In the genomic region with DNA sequence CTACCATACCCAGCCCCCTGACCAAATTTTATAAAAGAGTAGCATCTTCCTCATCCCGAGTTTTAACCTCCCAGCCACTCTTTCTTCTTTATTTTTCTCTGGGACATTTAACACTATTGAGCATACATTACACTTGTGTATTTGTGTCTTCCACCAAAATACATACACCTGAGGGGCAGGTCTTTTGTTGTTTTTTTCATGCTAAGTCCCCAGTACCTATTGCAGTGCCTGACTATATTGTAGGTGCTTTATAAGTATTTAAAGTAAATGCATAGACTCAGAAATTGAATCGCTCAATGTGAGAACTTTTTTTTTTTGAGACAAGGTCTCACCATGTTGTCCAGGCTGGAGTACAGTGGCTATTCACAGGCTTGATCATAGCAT, we compare ENCODE assay signal across 13 cellular contexts. TPM values are rescaled to one million over a fixed set of nuclear protein-coding genes. Genes with fewer than 3 reads are reported as not detected.
DNase-seq lines count a peak whose midpoint lies in the region; ATAC-seq and TF ChIP-seq lines count a peak whose summit lies in the region.
"Had no signal": no experiment of that assay in that cellular context is flagged by ENCODE, and none has a peak within 500 bp of the region (broad histone marks: within the 10 kb centered on the region; RNA-seq: fewer than 3 reads in every experiment).

No MANE protein-coding gene starts in this region.

- H3K9me3 Mint-ChIP-seq in stimulated activated naive CD8-positive, alpha-beta T cell treated with anti-CD3 and anti-CD28 coated beads, Interleukin-15, Interleukin-2, amounts not matched to agents 100 ng/mL and 50 ng/mL, for 24 hours: no peaks in the 10 kb centered on the region
- H3K9me3 Mint-ChIP-seq: endodermal cell, IgD-negative memory B cell, memory B cell, neural progenitor cell had no signal

- H3K27ac ChIP-seq in SK-N-SH (ENCODE audit: low read depth in 2 of 2, low read length in 1 of 2) (peak overlapping the region in 1 of 2 experiments; percentile 51; a peak in 2 of 4 replicates), duodenal mucosa (ENCODE audit: low read depth, low read length) (peak overlapping the region; percentile 32)
- H3K27ac ChIP-seq: neural progenitor cell had no signal

- CTCF ChIA-PET in SK-N-SH (lab: Yijun Ruan, JAX): interaction anchor here (0.6 to 40.5 kb wide), 27 partner anchors 9 to 180 kb away, joined by 3 to 1559 read pairs (median 4); a partner anchor contains a TSS

- H3F3A ChIP-seq in SK-N-SH (replicated peaks; ENCODE audit: insufficient read depth): peaks cover 63% of the 10 kb centered on the region

- no peak overlapping the region for H3K4me3 Mint-ChIP-seq in stimulated activated naive CD8-positive, alpha-beta T cell treated with anti-CD3 and anti-CD28 coated beads, Interleukin-15, Interleukin-2, amounts not matched to agents 100 ng/mL and 50 ng/mL, for 24 hours

- no peak for ATAC-seq in stimulated activated naive CD8-positive, alpha-beta T cell treated with anti-CD3 and anti-CD28 coated beads, Interleukin-15, Interleukin-2, amounts not matched to agents 100 U/mL and 50 U/mL, for 24 hours
- ATAC-seq in HG03432 (IDR thresholded peaks at IDR 0.05; ENCODE audit: unreplicated experiment) (no peak), GM19351 (IDR thresholded peaks at IDR 0.05; ENCODE audit: unreplicated experiment) (no peak)

- H3K27me3 ChIP-seq in SK-N-SH (ENCODE audit: insufficient read depth) (no peaks in the 10 kb centered on the region), duodenal mucosa (ENCODE audit: control insufficient read depth in 1 of 2, insufficient read depth in 2 of 2, low read length in 2 of 2) (no peaks in the 10 kb centered on the region), H7 (ENCODE audit: control insufficient read depth, insufficient read depth, low read length) (no peaks in the 10 kb centered on the region)
- H3K27me3 ChIP-seq: neural progenitor cell had no signal

- 64% methylated on average over 2 of the region's 2 CpGs for WGBS in SK-N-SH (ENCODE audit: low lambda C conversion rate)

- peaks cover 45% of the 10 kb centered on the region for H3K4me1 Mint-ChIP-seq in stimulated activated naive CD8-positive, alpha-beta T cell treated with anti-CD3 and anti-CD28 coated beads, Interleukin-15, Interleukin-2, amounts not matched to agents 100 ng/mL and 50 ng/mL, for 24 hours (ENCODE audit: low read depth)

- H3K27me3 Mint-ChIP-seq in stimulated activated naive CD8-positive, alpha-beta T cell treated with anti-CD3 and anti-CD28 coated beads, Interleukin-15, Interleukin-2, amounts not matched to agents 100 ng/mL and 50 ng/mL, for 24 hours: no peaks in the 10 kb centered on the region

- peaks cover 4% of the 10 kb centered on the region for H3K36me3 Mint-ChIP-seq in stimulated activated naive CD8-positive, alpha-beta T cell treated with anti-CD3 and anti-CD28 coated beads, Interleukin-15, Interleukin-2, amounts not matched to agents 100 ng/mL and 50 ng/mL, for 24 hours (ENCODE audit: low read depth)
- H3K36me3 Mint-ChIP-seq: IgD-negative memory B cell, memory B cell, neural progenitor cell had no signal

- no peaks in the 10 kb centered on the region for H3K9me3 ChIP-seq in SK-N-SH
- no peaks in the 10 kb centered on the region for H3K9me3 ChIP-seq in duodenal mucosa (ENCODE audit: control insufficient read depth in 1 of 2, low read length in 2 of 2)

- H3K4me1 ChIP-seq in SK-N-SH (ENCODE audit: control insufficient read depth in 1 of 2, insufficient read depth in 2 of 2, low read depth in 1 of 2, low read length in 1 of 2): peaks cover 12 to 15% of the 10 kb centered on the region in 2 experiments
- H3K4me1 ChIP-seq in duodenal mucosa (ENCODE audit: control insufficient read depth in 1 of 2, insufficient read depth in 2 of 2, low read length in 2 of 2): peaks cover 14 to 23% of the 10 kb centered on the region in 2 donors

- POLR2A ChIA-PET in SK-N-SH (lab: Yijun Ruan, JAX): no interaction called here

- peak overlapping the region; percentile 61; the same call in 1 of the 2 replicates for H3K4me2 ChIP-seq in SK-N-SH

- no peak overlapping the region for H3K9ac ChIP-seq in SK-N-SH
- H3K9ac ChIP-seq in duodenal mucosa (ENCODE audit: low read depth in 1 of 2, low read length in 2 of 2): no peak overlapping the region
- H3K9ac ChIP-seq: neural progenitor cell had no signal

- H4K20me1 ChIP-seq in SK-N-SH (ENCODE audit: insufficient read depth): peaks cover 33% of the 10 kb centered on the region

- H3K4me3 ChIP-seq in SK-N-SH (ENCODE audit: low read depth in 2 of 2, low read length in 1 of 2) (no peak overlapping the region), duodenal mucosa (ENCODE audit: low read depth in 1 of 2, low read length in 2 of 2) (no peak overlapping the region), H7 (ENCODE audit: insufficient read depth, low read depth, low read length) (no peak overlapping the region)

- H3K36me3 ChIP-seq in SK-N-SH (replicated peaks in 1 of 2; ENCODE audit: control insufficient read depth in 1 of 2, insufficient read depth in 2 of 2, low read length in 1 of 2) (peaks cover 5 to 9% of the 10 kb centered on the region in 2 experiments), duodenal mucosa (ENCODE audit: control insufficient read depth in 1 of 2, insufficient read depth in 2 of 2, low read length in 2 of 2) (no peaks in the 10 kb centered on the region), H7 (replicated peaks; ENCODE audit: control insufficient read depth, insufficient read depth, low read length) (no peaks in the 10 kb centered on the region)
- H3K36me3 ChIP-seq: neural progenitor cell had no signal

- H3K27ac Mint-ChIP-seq in stimulated activated naive CD8-positive, alpha-beta T cell treated with anti-CD3 and anti-CD28 coated beads, Interleukin-15, Interleukin-2, amounts not matched to agents 100 ng/mL and 50 ng/mL, for 24 hours: peak overlapping the region; percentile 93
- H3K27ac Mint-ChIP-seq: memory B cell had no signal

- no peaks in the 10 kb centered on the region for H3K79me2 ChIP-seq in SK-N-SH (ENCODE audit: insufficient read depth)

- no peaks in the 10 kb centered on the region for H3K9me2 ChIP-seq in SK-N-SH

- no peak for TF ChIP-seq CTCF in SK-N-SH (IDR thresholded peaks at IDR 0.05)

- no peak for TF ChIP-seq EP300 in SK-N-SH (IDR thresholded peaks at IDR 0.05; ENCODE audit: borderline replicate concordance in 1 of 2, low read depth in 1 of 2, low read length in 1 of 2)

- DNase-seq in stimulated activated naive CD8-positive, alpha-beta T cell treated with anti-CD3 and anti-CD28 coated beads, Interleukin-15, Interleukin-2, amounts not matched to agents 100 U/mL and 50 U/mL, for 24 hours: no peak
- DNase-seq in SK-N-SH (no peak), NCI-H69 (lab: John Stamatoyannopoulos, UW) (no peak), H7 (no peak)
- DNase-seq: activated CD4-positive, CD25-positive, alpha-beta regulatory T cell treated with anti-CD3 and anti-CD28 coated beads, Interleukin-2, amount 50 U/mL, for 72 hours had no signal

- H2AFZ ChIP-seq in SK-N-SH (ENCODE audit: low read depth): no peak overlapping the region

- TF ChIP-seq RAD21 in SK-N-SH (IDR thresholded peaks at IDR 0.05; ENCODE audit: low read length): no peak

TF ChIP-seq in SK-N-SH, 30 proteins besides CTCF, POLR2A, EP300 and RAD21:
- TF ChIP-seq, protein P1, sequence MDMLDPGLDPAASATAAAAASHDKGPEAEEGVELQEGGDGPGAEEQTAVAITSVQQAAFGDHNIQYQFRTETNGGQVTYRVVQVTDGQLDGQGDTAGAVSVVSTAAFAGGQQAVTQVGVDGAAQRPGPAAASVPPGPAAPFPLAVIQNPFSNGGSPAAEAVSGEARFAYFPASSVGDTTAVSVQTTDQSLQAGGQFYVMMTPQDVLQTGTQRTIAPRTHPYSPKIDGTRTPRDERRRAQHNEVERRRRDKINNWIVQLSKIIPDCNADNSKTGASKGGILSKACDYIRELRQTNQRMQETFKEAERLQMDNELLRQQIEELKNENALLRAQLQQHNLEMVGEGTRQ (IDR thresholded peaks at IDR 0.05; ENCODE audit: borderline replicate concordance, low read depth, low read length): no peak
- TF ChIP-seq CHD2 (IDR thresholded peaks at IDR 0.05; ENCODE audit: low read length, partially characterized antibody): no peak
- TF ChIP-seq SIN3A (IDR thresholded peaks at IDR 0.05; ENCODE audit: borderline replicate concordance, low read depth, low read length): no peak
- no peak for TF ChIP-seq RXRA (IDR thresholded peaks at IDR 0.05; ENCODE audit: borderline replicate concordance, low read depth)

RNA-seq across cellular contexts. Expression of a gene that starts 7.8 kb away (rescaled TPM):
- 1.3 and 2.3 TPM in 2 replicates for polyA plus RNA-seq in SK-N-SH (2012; rRNA removed)
- polyA plus RNA-seq in SK-N-SH (2012; cell fraction: cytosol; rRNA removed): 0.33 and 0.73 TPM in 2 replicates
- polyA plus RNA-seq in SK-N-SH (2012; cell fraction: nucleus; rRNA removed): 11.2 and 13.5 TPM in 2 replicates
- total RNA-seq in H7 (2014; rRNA removed; shearing (Covaris generic)): 10.3 and 15.8 TPM in 2 replicates

RNA-seq across cellular contexts. Expression of a gene that starts 31.1 kb away (rescaled TPM):
- 726 and 983 TPM in 2 replicates for polyA plus RNA-seq in SK-N-SH (2012; rRNA removed)
- 396 and 512 TPM in 2 replicates for polyA plus RNA-seq in SK-N-SH (2012; cell fraction: cytosol; rRNA removed)
- 1,848 and 2,172 TPM in 2 replicates for polyA plus RNA-seq in SK-N-SH (2012; cell fraction: nucleus; rRNA removed)
- 101 and 119 TPM in 2 replicates for total RNA-seq in H7 (2014; rRNA removed; shearing (Covaris generic))

RNA-seq across cellular contexts. Expression of a gene that starts 48.3 kb away (rescaled TPM):
- 28.5 and 40.2 TPM in 2 replicates for polyA plus RNA-seq in SK-N-SH (2012; rRNA removed)
- polyA plus RNA-seq in SK-N-SH (2012; cell fraction: cytosol; rRNA removed): 25.1 and 30.1 TPM in 2 replicates
- polyA plus RNA-seq in SK-N-SH (2012; cell fraction: nucleus; rRNA removed): 23.0 and 37.6 TPM in 2 replicates
- 31.9 and 33.2 TPM in 2 replicates for total RNA-seq in H7 (2014; rRNA removed; shearing (Covaris generic))
